ENCODE assay signal across 26 cellular contexts in genomic region chr16:5863207-5863606, GRCh38.
DNase-seq lines count a peak whose midpoint lies in the region; ATAC-seq, FAIRE-seq and TF ChIP-seq lines count a peak whose summit lies in the region.
"Had no signal": no experiment of that assay in that cellular context is flagged by ENCODE, and none has a peak within 500 bp of the region (broad histone marks: within the 10 kb centered on the region; RNA-seq: fewer than 3 reads in every experiment).

No MANE protein-coding gene starts in this region.

- ATAC-seq in SK-N-SH treated with all-trans-retinoic acid at 6 μM for 48 hours (peak; percentile 30; the same call in 1 of the 3 replicates), GM21619 (IDR thresholded peaks at IDR 0.05; ENCODE audit: unreplicated experiment) (no peak)
- ATAC-seq: GM12878 had no signal

- H3K4me3 ChIP-seq in neuronal stem cell (ENCODE audit: low read length in 2 of 2), result no peak overlapping the region
- no peak overlapping the region for H3K4me3 ChIP-seq in WERI-Rb-1 (ENCODE audit: low read depth, low read length)
- H3K4me3 ChIP-seq in kidney (ENCODE audit: low read length in 2 of 2), result no peak overlapping the region
- H3K4me3 ChIP-seq: BLaER1, GM12878 had no signal

- H2BK15ac ChIP-seq in neuronal stem cell (ENCODE audit: low read length), result no peak overlapping the region

- no peak overlapping the region for H3K23ac ChIP-seq in neuronal stem cell (ENCODE audit: low read depth, low read length, poor library complexity)

- H3K18ac ChIP-seq in neuronal stem cell (ENCODE audit: low read length), result peak overlapping the region; percentile 46

- H3K4ac ChIP-seq in neuronal stem cell (ENCODE audit: low read length), result no peak overlapping the region

- no peak overlapping the region for H2BK120ac ChIP-seq in neuronal stem cell (ENCODE audit: low read depth, low read length)

- peak; percentile 92 for DNase-seq in SK-N-DZ (ENCODE audit: low spot score)
- DNase-seq in neuronal stem cell (ENCODE audit: low spot score), result no peak
- DNase-seq in WERI-Rb-1, result no peak
- DNase-seq in kidney, result no peak
- DNase-seq: 8988T; ACHN; BE2C; C1 segment of cervical spinal cord; CD4-positive, alpha-beta memory T cell; CD4-positive, CD25-positive, alpha-beta regulatory T cell; CD8-positive, alpha-beta memory T cell; COR-L47; DMS 273 treated with DMSO at 0.1 percent for 48 hours; DMS153; DMS53; DMS79; DND-41; EL; GDM1 had no signal

- H3K36me3 ChIP-seq in neuronal stem cell (replicated peaks in 1 of 2; ENCODE audit: control insufficient read depth in 2 of 2, insufficient read depth in 2 of 2, low read length in 2 of 2), result no peaks in the 10 kb centered on the region
- H3K36me3 ChIP-seq in WERI-Rb-1, result no peaks in the 10 kb centered on the region
- no peaks in the 10 kb centered on the region for H3K36me3 ChIP-seq in kidney (ENCODE audit: control insufficient read depth in 1 of 2, insufficient read depth in 2 of 2, low read length in 2 of 2)
- H3K36me3 ChIP-seq: BE2C, BLaER1 had no signal

- no peak overlapping the region for H4K91ac ChIP-seq in neuronal stem cell (ENCODE audit: low read depth, low read length, poor library complexity)

- H2BK5ac ChIP-seq in neuronal stem cell (ENCODE audit: low read length), result no peak overlapping the region

- no peaks in the 10 kb centered on the region for H3K79me1 ChIP-seq in neuronal stem cell (ENCODE audit: low read depth, low read length)

- H3K4me2 ChIP-seq in neuronal stem cell (ENCODE audit: insufficient read depth, low read length, poor library complexity, severe bottlenecking), result no peak overlapping the region
- H3K4me2 ChIP-seq: BLaER1 had no signal

- H3K27me3 ChIP-seq in neuronal stem cell (ENCODE audit: control insufficient read depth in 3 of 3, insufficient read depth in 3 of 3, low read depth in 1 of 3, low read length in 3 of 3) (no peaks in the 10 kb centered on the region), WERI-Rb-1 (ENCODE audit: insufficient read depth, low read depth, severe bottlenecking) (no peaks in the 10 kb centered on the region)
- H3K27me3 ChIP-seq: BE2C, BLaER1 had no signal

- no peak overlapping the region for H2AK5ac ChIP-seq in neuronal stem cell (ENCODE audit: low read depth, low read length)

- no peak overlapping the region for H2BK12ac ChIP-seq in neuronal stem cell (ENCODE audit: low read length)

- no peaks in the 10 kb centered on the region for H3K9me3 ChIP-seq in neuronal stem cell (replicated peaks in 1 of 2; ENCODE audit: control insufficient read depth in 2 of 2, insufficient read depth in 1 of 2, low read depth in 1 of 2, low read length in 2 of 2)
- H3K9me3 ChIP-seq in WERI-Rb-1 (ENCODE audit: severe bottlenecking), result no peaks in the 10 kb centered on the region
- H3K9me3 ChIP-seq in kidney (ENCODE audit: control insufficient read depth in 1 of 2, low read length in 2 of 2), result no peaks in the 10 kb centered on the region
- H3K9me3 ChIP-seq: BE2C, BLaER1 had no signal

- H3K27ac ChIP-seq in neuronal stem cell (replicated peaks; ENCODE audit: low read length), result no peak overlapping the region
- no peak overlapping the region for H3K27ac ChIP-seq in WERI-Rb-1
- H3K27ac ChIP-seq in kidney (ENCODE audit: low read depth in 2 of 2, low read length in 2 of 2), result no peak overlapping the region
- H3K27ac ChIP-seq: BLaER1 had no signal

- intact Hi-C loops in kidney (cut with DNase I), result no loop called here

- no CpG with 5 or more reads among the region's 11 CpGs for WGBS in neuronal stem cell (ENCODE audit: extremely low coverage in 2 of 2, insufficient read length in 2 of 2, insufficient replicate concordance in 1 of 2), 2 donors

- no peak for FAIRE-seq in kidney (lab: Jason Lieb, UNC)
- FAIRE-seq: A204.1, GM12878, GM12892, GM18507 had no signal

- no peak for TF ChIP-seq CTCF in WERI-Rb-1 (IDR thresholded peaks at IDR 0.05; ENCODE audit: low read depth, low read length)
- TF ChIP-seq CTCF in kidney (IDR thresholded peaks at IDR 0.05; ENCODE audit: borderline replicate concordance, extremely low read depth, insufficient read depth), result no peak

- no peak overlapping the region for H3K14ac ChIP-seq in neuronal stem cell (ENCODE audit: low read length)

- H2AFZ ChIP-seq in neuronal stem cell (ENCODE audit: low read length), result no peak overlapping the region

- H4K8ac ChIP-seq in neuronal stem cell (ENCODE audit: low read depth, low read length), result no peak overlapping the region

- H3K9ac ChIP-seq in neuronal stem cell (ENCODE audit: low read depth, low read length, poor library complexity), result no peak overlapping the region
- no peak overlapping the region for H3K9ac ChIP-seq in kidney (ENCODE audit: low read length in 2 of 2)
- H3K9ac ChIP-seq: BLaER1 had no signal

- no peaks in the 10 kb centered on the region for H3K4me1 ChIP-seq in neuronal stem cell (ENCODE audit: control insufficient read depth in 2 of 2, insufficient read depth in 1 of 2, low read depth in 1 of 2, low read length in 2 of 2)
- no peaks in the 10 kb centered on the region for H3K4me1 ChIP-seq in kidney (ENCODE audit: control insufficient read depth in 1 of 2, insufficient read depth in 1 of 2, low read depth in 1 of 2, low read length in 2 of 2)
- H3K4me1 ChIP-seq: BE2C had no signal

TF ChIP-seq in SK-N-SH treated with all-trans-retinoic acid at 6 μM for 48 hours, 23 proteins besides CTCF, POLR2A, EP300 and RAD21:
- peak; percentile 41; the same call in 1 of the 2 replicates for TF ChIP-seq TCF4 (CRISPR knock-in tag; IDR thresholded peaks at IDR 0.05; ENCODE audit: borderline replicate concordance)
- TF ChIP-seq ZNF8 (CRISPR knock-in tag; IDR thresholded peaks at IDR 0.05), result 0 out of 2 replicates have a peak, but pooled peaks have one; percentile 18
- TF ChIP-seq, protein P1, sequence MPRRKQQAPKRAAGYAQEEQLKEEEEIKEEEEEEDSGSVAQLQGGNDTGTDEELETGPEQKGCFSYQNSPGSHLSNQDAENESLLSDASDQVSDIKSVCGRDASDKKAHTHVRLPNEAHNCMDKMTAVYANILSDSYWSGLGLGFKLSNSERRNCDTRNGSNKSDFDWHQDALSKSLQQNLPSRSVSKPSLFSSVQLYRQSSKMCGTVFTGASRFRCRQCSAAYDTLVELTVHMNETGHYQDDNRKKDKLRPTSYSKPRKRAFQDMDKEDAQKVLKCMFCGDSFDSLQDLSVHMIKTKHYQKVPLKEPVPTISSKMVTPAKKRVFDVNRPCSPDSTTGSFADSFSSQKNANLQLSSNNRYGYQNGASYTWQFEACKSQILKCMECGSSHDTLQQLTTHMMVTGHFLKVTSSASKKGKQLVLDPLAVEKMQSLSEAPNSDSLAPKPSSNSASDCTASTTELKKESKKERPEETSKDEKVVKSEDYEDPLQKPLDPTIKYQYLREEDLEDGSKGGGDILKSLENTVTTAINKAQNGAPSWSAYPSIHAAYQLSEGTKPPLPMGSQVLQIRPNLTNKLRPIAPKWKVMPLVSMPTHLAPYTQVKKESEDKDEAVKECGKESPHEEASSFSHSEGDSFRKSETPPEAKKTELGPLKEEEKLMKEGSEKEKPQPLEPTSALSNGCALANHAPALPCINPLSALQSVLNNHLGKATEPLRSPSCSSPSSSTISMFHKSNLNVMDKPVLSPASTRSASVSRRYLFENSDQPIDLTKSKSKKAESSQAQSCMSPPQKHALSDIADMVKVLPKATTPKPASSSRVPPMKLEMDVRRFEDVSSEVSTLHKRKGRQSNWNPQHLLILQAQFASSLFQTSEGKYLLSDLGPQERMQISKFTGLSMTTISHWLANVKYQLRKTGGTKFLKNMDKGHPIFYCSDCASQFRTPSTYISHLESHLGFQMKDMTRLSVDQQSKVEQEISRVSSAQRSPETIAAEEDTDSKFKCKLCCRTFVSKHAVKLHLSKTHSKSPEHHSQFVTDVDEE (CRISPR knock-in tag; IDR thresholded peaks at IDR 0.05), result 0 out of 2 replicates have a peak, but pooled peaks have one; percentile 40
- TF ChIP-seq PPARA (CRISPR knock-in tag; IDR thresholded peaks at IDR 0.05; ENCODE audit: borderline replicate concordance), result no peak
- no peak for TF ChIP-seq ZNF565 (CRISPR knock-in tag; conservative IDR thresholded peaks at IDR 0.05; ENCODE audit: low read depth)
